ENCODE assay signal across 8 cellular contexts in the genomic region with DNA sequence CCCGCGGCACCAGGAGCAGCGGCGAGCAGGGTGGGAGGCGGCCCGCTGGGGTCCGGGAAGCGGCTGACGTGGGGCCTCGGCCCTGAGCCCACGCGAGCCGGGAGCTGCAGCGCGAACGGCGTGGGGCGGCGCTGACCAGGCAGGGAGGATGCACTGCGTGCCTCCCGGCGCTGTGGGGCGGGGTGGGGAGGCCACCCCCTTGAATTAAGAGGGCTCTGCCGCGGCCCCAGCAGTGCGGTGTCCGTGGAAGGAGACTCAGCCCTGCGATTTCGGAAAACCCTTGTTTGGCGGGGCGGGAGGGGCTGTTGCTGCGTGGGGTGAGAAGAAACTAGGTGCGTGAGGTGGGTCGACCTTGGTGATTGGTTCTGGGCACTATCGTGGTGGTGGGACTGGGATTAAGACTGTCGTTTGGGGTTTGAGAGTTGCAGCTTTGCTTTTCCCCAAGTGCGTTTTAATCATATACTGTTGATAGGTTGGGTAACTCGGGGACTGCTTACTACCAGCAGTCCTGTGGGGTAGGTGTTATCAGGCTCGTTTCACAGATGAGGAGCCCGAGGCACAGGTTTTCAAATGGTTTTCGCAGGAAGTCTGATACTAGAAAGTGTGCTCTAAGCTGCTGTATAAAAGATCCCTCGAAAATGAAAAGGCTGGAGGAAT. TPM values are rescaled to one million over a fixed set of nuclear protein-coding genes. Genes with fewer than 3 reads are reported as not detected.
A peak's percentile ranks its signal among the peaks of the same experiment; 100 is the strongest.
DNase-seq lines count a peak whose midpoint lies in the region; ATAC-seq, FAIRE-seq and TF ChIP-seq lines count a peak whose summit lies in the region.

No MANE protein-coding gene starts in this region.

- H3K36me3 Mint-ChIP-seq in T-helper 1 cell treated with Interleukin-12 subunit alpha and Interleukin-12 subunit beta and Interleukin-4 antibody, amounts not matched to agents 30 μg/mL and 1 μg/mL, for 36 hours (ENCODE audit: low read depth) = no peaks in the 10 kb centered on the region

- intact Hi-C loops in kidney (cut with DNase I) = no loop called here

- no peaks in the 10 kb centered on the region for H3K9me3 Mint-ChIP-seq in T-helper 1 cell treated with Interleukin-12 subunit alpha and Interleukin-12 subunit beta and Interleukin-4 antibody, amounts not matched to agents 30 μg/mL and 1 μg/mL, for 36 hours

- peaks cover 16% of the 10 kb centered on the region for H3K27me3 Mint-ChIP-seq in T-helper 1 cell treated with Interleukin-12 subunit alpha and Interleukin-12 subunit beta and Interleukin-4 antibody, amounts not matched to agents 30 μg/mL and 1 μg/mL, for 36 hours (ENCODE audit: low read depth)

- H3K4me1 ChIP-seq in kidney (ENCODE audit: control insufficient read depth in 1 of 2, insufficient read depth in 1 of 2, low read depth in 1 of 2, low read length in 2 of 2) = peaks cover 5 to 9% of the 10 kb centered on the region in 2 donors

- H3K36me3 ChIP-seq in kidney (ENCODE audit: control insufficient read depth in 1 of 2, insufficient read depth in 2 of 2, low read length in 2 of 2) = no peaks in the 10 kb centered on the region

- peak overlapping the region; percentile 56 to 89 for H3K9ac ChIP-seq in kidney (ENCODE audit: low read length in 2 of 2)

- no peak for TF ChIP-seq CTCF in astrocyte of the cerebellum (IDR thresholded peaks at IDR 0.05; ENCODE audit: low read depth, low read length, missing control alignments)
- peak; percentile 5 for TF ChIP-seq CTCF in kidney (IDR thresholded peaks at IDR 0.05; ENCODE audit: borderline replicate concordance, extremely low read depth, insufficient read depth)

- in situ Hi-C loops in astrocyte of the cerebellum (cut with HindIII; ENCODE audit: low sequenced_read_pairs) = no loop called here

- DNase-seq in NCI-H2227 treated with DMSO at 0.1 percent for 48 hours (lab: John Stamatoyannopoulos, UW) (peak; percentile 18), NCI-H2227 (lab: John Stamatoyannopoulos, UW; ENCODE audit: unreplicated experiment) (no peak), astrocyte of the cerebellum (ENCODE audit: low read depth) (no peak), kidney (peak; percentile 89), OCI-M2 (lab: John Stamatoyannopoulos, UW; ENCODE audit: unreplicated experiment) (no peak)
- peak; percentile 11 for DNase-seq in stimulated activated CD4-positive, alpha-beta T cell treated with anti-CD3 and anti-CD28 coated beads, Interleukin-2, amount 100 ng/mL, for 4 hours (ENCODE audit: low read depth)

- H3K4me1 Mint-ChIP-seq in T-helper 1 cell treated with Interleukin-12 subunit alpha and Interleukin-12 subunit beta and Interleukin-4 antibody, amounts not matched to agents 30 μg/mL and 1 μg/mL, for 36 hours (ENCODE audit: low read depth) = peaks cover 7% of the 10 kb centered on the region

- peak overlapping the region; percentile 90 for H3K27ac Mint-ChIP-seq in T-helper 1 cell treated with Interleukin-12 subunit alpha and Interleukin-12 subunit beta and Interleukin-4 antibody, amounts not matched to agents 30 μg/mL and 1 μg/mL, for 36 hours

- FAIRE-seq in kidney (lab: Jason Lieb, UNC) = no peak

- ATAC-seq in HG03108 (IDR thresholded peaks at IDR 0.05; ENCODE audit: unreplicated experiment) = peak; percentile 21

- no peaks in the 10 kb centered on the region for H3K9me3 ChIP-seq in kidney (ENCODE audit: control insufficient read depth in 1 of 2, low read length in 2 of 2)

- H3K4me3 ChIP-seq in astrocyte of the cerebellum (ENCODE audit: low read depth, low read length) = peak overlapping the region; percentile 89
- peak overlapping the region; percentile 86 to 90 for H3K4me3 ChIP-seq in kidney (ENCODE audit: low read length in 2 of 2)

- peak overlapping the region; percentile 89 to 92 for H3K27ac ChIP-seq in kidney (ENCODE audit: low read depth in 2 of 2, low read length in 2 of 2)

- no peak overlapping the region for H3K4me3 Mint-ChIP-seq in T-helper 1 cell treated with Interleukin-12 subunit alpha and Interleukin-12 subunit beta and Interleukin-4 antibody, amounts not matched to agents 30 μg/mL and 1 μg/mL, for 36 hours

RNA-seq across cellular contexts. Expression of a gene that starts 0.7 kb away (rescaled TPM):
- total RNA-seq in kidney = 58.8 TPM
- 33.6 TPM for polyA plus RNA-seq in kidney (ENCODE audit: insufficient read depth, low read depth, low replicate concordance)

Comparison
In these comparisons a context has a peak if more than half of its experiments do, and no peak if none do; other contexts are left out.
1. DNase-seq: peak in NCI-H2227 treated with DMSO at 0.1 percent for 48 hours (single experiment), kidney (single experiment) and stimulated activated CD4-positive, alpha-beta T cell treated with anti-CD3 and anti-CD28 coated beads, Interleukin-2, amount 100 ng/mL, for 4 hours (single experiment); none in NCI-H2227 (single experiment), astrocyte of the cerebellum (single experiment) and OCI-M2 (single experiment).